10 cellular contexts compared by ENCODE assay signal in the genomic region with DNA sequence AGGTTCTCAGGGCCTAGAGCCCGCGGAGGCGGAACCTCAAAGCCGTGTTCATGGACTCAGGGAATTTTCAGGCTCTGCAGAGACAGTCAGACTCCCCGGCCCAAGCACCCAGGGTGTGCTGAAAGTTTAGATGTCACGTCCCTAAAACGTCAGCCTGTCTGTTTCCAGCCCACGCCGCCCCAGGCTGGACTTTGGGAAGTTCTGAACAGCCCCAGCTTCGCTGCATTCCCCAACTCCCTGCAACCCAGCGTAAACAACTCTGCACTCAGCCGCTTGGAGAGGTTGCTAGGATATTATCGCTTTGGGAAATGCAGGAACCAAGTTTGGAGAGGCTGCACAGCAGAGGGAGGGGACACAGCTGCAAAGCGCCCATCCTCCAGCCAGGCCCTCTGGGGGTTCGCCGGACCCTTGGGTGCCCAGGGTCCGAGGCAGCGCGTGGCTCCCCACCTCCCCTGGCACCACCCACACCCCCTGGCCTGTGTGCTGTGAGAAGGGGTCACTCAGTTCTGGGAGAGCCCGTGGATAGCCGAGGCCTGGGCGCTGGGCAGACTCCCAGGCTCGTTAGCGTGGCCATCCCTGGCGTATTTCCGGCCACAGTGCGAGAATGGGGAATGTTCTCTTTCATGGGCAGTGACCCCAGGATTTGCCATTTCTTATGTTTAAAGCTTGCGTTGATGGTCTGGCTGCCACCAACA.
DNase-seq lines count a peak whose midpoint lies in the region; ATAC-seq and TF ChIP-seq lines count a peak whose summit lies in the region.
"Had no signal": no experiment of that assay in that cellular context is flagged by ENCODE, and none has a peak within 500 bp of the region (broad histone marks: within the 10 kb centered on the region; RNA-seq: fewer than 3 reads in every experiment).

No MANE protein-coding gene starts in this region.

- no peak for TF ChIP-seq EP300 in upper lobe of left lung (IDR thresholded peaks at IDR 0.05)

- no peak for TF ChIP-seq POLR2A in upper lobe of left lung (IDR thresholded peaks at IDR 0.05)

- no peak overlapping the region for H3K4me2 ChIP-seq in neuronal stem cell (ENCODE audit: insufficient read depth, low read length, poor library complexity, severe bottlenecking)

- no peaks in the 10 kb centered on the region for H3K9me3 ChIP-seq in adipocyte (ENCODE audit: control insufficient read depth, low read length)
- no peaks in the 10 kb centered on the region for H3K9me3 ChIP-seq in neuronal stem cell (replicated peaks in 1 of 2; ENCODE audit: control insufficient read depth in 2 of 2, insufficient read depth in 1 of 2, low read depth in 1 of 2, low read length in 2 of 2)
- no peaks in the 10 kb centered on the region for H3K9me3 ChIP-seq in upper lobe of left lung

- H2BK120ac ChIP-seq in neuronal stem cell (ENCODE audit: low read depth, low read length), result no peak overlapping the region

- peak overlapping the region; percentile 28 for H2BK15ac ChIP-seq in neuronal stem cell (ENCODE audit: low read length)

- no peak overlapping the region for H2BK12ac ChIP-seq in neuronal stem cell (ENCODE audit: low read length)

- H3K36me3 ChIP-seq in adipocyte (ENCODE audit: control insufficient read depth, insufficient read depth, low read length, severe bottlenecking) (no peaks in the 10 kb centered on the region), neuronal stem cell (replicated peaks in 1 of 2; ENCODE audit: control insufficient read depth in 2 of 2, insufficient read depth in 2 of 2, low read length in 2 of 2) (no peaks in the 10 kb centered on the region), upper lobe of left lung (no peaks in the 10 kb centered on the region)

- H3K9ac ChIP-seq in adipocyte (ENCODE audit: low read length) (peak overlapping the region; percentile 1), neuronal stem cell (ENCODE audit: low read depth, low read length, poor library complexity) (no peak overlapping the region)

- H3K79me1 ChIP-seq in neuronal stem cell (ENCODE audit: low read depth, low read length), result no peaks in the 10 kb centered on the region

- no peak overlapping the region for H4K91ac ChIP-seq in neuronal stem cell (ENCODE audit: low read depth, low read length, poor library complexity)

- H3K4me3 ChIP-seq in adipocyte (ENCODE audit: low read length), result peak overlapping the region; percentile 35
- no peak overlapping the region for H3K4me3 ChIP-seq in neuronal stem cell (ENCODE audit: low read length in 2 of 2)
- peak overlapping the region in 2 of 4 donors; percentile 30 to 36 for H3K4me3 ChIP-seq in upper lobe of left lung

- H3K27ac ChIP-seq in neuronal stem cell (replicated peaks; ENCODE audit: low read length) (peak overlapping the region; percentile 60), upper lobe of left lung (peak overlapping the region; percentile 50 to 83 (median 76))

- H3K27me3 ChIP-seq in adipocyte (replicated peaks; ENCODE audit: control insufficient read depth, insufficient read depth, low read length), result peaks cover 12% of the 10 kb centered on the region
- H3K27me3 ChIP-seq in neuronal stem cell (ENCODE audit: control insufficient read depth in 3 of 3, insufficient read depth in 3 of 3, low read depth in 1 of 3, low read length in 3 of 3), result no peaks in the 10 kb centered on the region
- H3K27me3 ChIP-seq in upper lobe of left lung, result no peaks in the 10 kb centered on the region

- intact Hi-C loops in Right ventricle myocardium superior (cut with DNase I), result no loop called here

- DNase-seq in adipocyte (ENCODE audit: low read depth) (no peak), Right ventricle myocardium superior (peak; percentile 81), neuronal stem cell (ENCODE audit: low spot score) (no peak), upper lobe of left lung (peak; percentile 40 to 83), DMS 273 treated with DMSO at 0.1 percent for 48 hours (lab: John Stamatoyannopoulos, UW) (no peak), germinal center (ENCODE audit: low spot score) (no peak)
- DNase-seq: activated T-cell treated with anti-CD3 and anti-CD28 coated beads for 4 hours, hippocampal formation, NCI-H1694 treated with DMSO at 0.1 percent for 48 hours had no signal

- peak overlapping the region; percentile 9 for H2AK5ac ChIP-seq in neuronal stem cell (ENCODE audit: low read depth, low read length)

- H3K18ac ChIP-seq in neuronal stem cell (ENCODE audit: low read length), result peak overlapping the region; percentile 63

- no peak overlapping the region for H3K4ac ChIP-seq in neuronal stem cell (ENCODE audit: low read length)

- no peak overlapping the region for H3K23ac ChIP-seq in neuronal stem cell (ENCODE audit: low read depth, low read length, poor library complexity)

- H3K4me1 ChIP-seq in adipocyte (ENCODE audit: control insufficient read depth, insufficient read depth, low read length) (peaks cover 11% of the 10 kb centered on the region), neuronal stem cell (ENCODE audit: control insufficient read depth in 2 of 2, insufficient read depth in 1 of 2, low read depth in 1 of 2, low read length in 2 of 2) (peaks cover 0 to 11% of the 10 kb centered on the region in 2 donors), upper lobe of left lung (peaks cover 6 to 12% (median 10%) of the 10 kb centered on the region in 4 donors)

- no peak overlapping the region for H3K14ac ChIP-seq in neuronal stem cell (ENCODE audit: low read length)

- no peak overlapping the region for H2BK5ac ChIP-seq in neuronal stem cell (ENCODE audit: low read length)

- ATAC-seq in Right ventricle myocardium superior (ENCODE audit: poor library complexity) (peak; percentile 97), upper lobe of left lung (ENCODE audit: low FRiP score in 2 of 2) (peak; percentile 80 to 88), GM18502 (IDR thresholded peaks at IDR 0.05; ENCODE audit: poor library complexity, unreplicated experiment) (no peak)

- no peak overlapping the region for H4K8ac ChIP-seq in neuronal stem cell (ENCODE audit: low read depth, low read length)

- peak overlapping the region; percentile 7 for H2AFZ ChIP-seq in neuronal stem cell (ENCODE audit: low read length)

- no peak for TF ChIP-seq CTCF in upper lobe of left lung (IDR thresholded peaks at IDR 0.05)

- no CpG with 5 or more reads among the region's 28 CpGs for WGBS in neuronal stem cell (ENCODE audit: extremely low coverage in 2 of 2, insufficient read length in 2 of 2, insufficient replicate concordance in 1 of 2), 2 donors
- 39 to 57% methylated on average over 18 to 25 of the region's 28 CpGs for WGBS in upper lobe of left lung, 2 donors

Comparison
In these comparisons a context has a peak if more than half of its experiments do, and no peak if none do; other contexts are left out.
1. DNase-seq: peak in Right ventricle myocardium superior (single experiment) and upper lobe of left lung (2 of 2); none in adipocyte (single experiment), neuronal stem cell (single experiment), DMS 273 treated with DMSO at 0.1 percent for 48 hours (single experiment) and germinal center (single experiment).